In the genomic region with DNA sequence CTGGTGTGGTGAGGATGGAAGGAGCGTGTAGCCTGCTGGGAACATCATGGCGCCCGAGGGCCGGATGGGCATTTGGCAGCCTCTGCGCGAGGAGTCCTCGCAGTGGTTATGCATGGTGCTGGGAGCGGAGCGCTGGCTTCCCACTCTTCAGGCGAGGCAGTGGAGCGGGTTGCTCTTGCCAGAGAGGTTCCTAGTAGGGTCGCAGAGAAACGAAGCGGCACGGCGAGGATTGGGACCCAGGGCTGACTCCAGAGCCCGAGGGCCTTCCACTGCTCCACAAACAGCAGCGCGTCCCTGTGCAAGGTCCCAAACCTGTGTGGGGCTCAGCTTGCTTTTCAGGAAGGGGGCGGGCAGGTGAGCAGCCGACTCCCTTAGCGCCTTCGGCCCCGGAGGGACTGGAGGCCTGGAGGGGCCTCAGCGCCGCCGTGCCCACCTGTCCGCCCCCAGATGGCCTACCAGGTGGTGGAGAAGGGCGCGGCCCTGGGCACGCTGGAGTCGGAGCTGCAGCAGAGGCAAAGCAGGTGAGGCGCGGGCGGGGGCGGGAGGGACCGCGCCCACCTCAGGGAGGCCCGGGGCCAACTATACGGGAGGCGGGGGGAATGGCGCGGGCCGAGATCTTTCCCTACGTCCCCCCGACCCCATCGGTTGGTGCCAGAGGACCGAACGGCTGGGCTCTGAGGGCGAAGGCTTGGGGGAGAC, we compare ENCODE assay signal across 8 cellular contexts. TPM values are rescaled to one million over a fixed set of nuclear protein-coding genes. Genes with fewer than 3 reads are reported as not detected.
DNase-seq lines count a peak whose midpoint lies in the region; ATAC-seq, FAIRE-seq and TF ChIP-seq lines count a peak whose summit lies in the region.

No MANE protein-coding gene starts in this region.

- peak overlapping the region; percentile 93 for H2AFZ ChIP-seq in GM23338

- H3K4me3 Mint-ChIP-seq in GM23338 = peak overlapping the region; percentile 67

- no peaks in the 10 kb centered on the region for H3K36me3 ChIP-seq in GM23338 (ENCODE audit: insufficient read depth)
- H3K36me3 ChIP-seq in SK-N-MC (ENCODE audit: insufficient read depth, low read length) = no peaks in the 10 kb centered on the region; the same call in 1 of the 2 replicates
- peaks cover 21% of the 10 kb centered on the region for H3K36me3 ChIP-seq in right atrium auricular region

- H3F3A ChIP-seq in GM23338 (replicated peaks; ENCODE audit: low read depth) = 0 out of 2 replicates have a peak, but pooled peaks cover 3% of the 10 kb centered on the region

- no peaks in the 10 kb centered on the region for H4K20me1 ChIP-seq in GM23338 (replicated peaks; ENCODE audit: insufficient read depth)

- peak overlapping the region; percentile 74 for H3K4me3 ChIP-seq in GM23338
- H3K4me3 ChIP-seq in SK-N-MC = peak overlapping the region; percentile 76
- peak overlapping the region; percentile 42 to 60 for H3K4me3 ChIP-seq in right atrium auricular region
- H3K4me3 ChIP-seq in skeletal muscle cell (ENCODE audit: low read depth, low read length) = peak overlapping the region; percentile 59

- DNase-seq in GM23338 (ENCODE audit: low spot score) (peak; percentile 54), SK-N-MC (ENCODE audit: low read depth, low spot score) (no peak), right atrium auricular region (ENCODE audit: low spot score) (no peak), skeletal muscle cell (ENCODE audit: low read depth) (no peak), GM12891 (ENCODE audit: insufficient read length, low spot score) (no peak), midbrain (lab: John Stamatoyannopoulos, UW) (no peak), cerebellar nuclear complex (lab: John Stamatoyannopoulos, UW) (no peak)

- H3K9me3 Mint-ChIP-seq in GM23338 = no peaks in the 10 kb centered on the region; the same call in 2 of the 3 replicates

- H3K4me1 Mint-ChIP-seq in GM23338 = peaks cover 18% of the 10 kb centered on the region

- H3K4me2 ChIP-seq in GM23338 = peak overlapping the region; percentile 94

- H3K36me3 Mint-ChIP-seq in GM23338 (ENCODE audit: low read depth) = peaks cover 6% of the 10 kb centered on the region; the same call in 1 of the 3 replicates

- H3K27me3 Mint-ChIP-seq in GM23338 (ENCODE audit: insufficient read depth, low read depth, poor library complexity) = peaks cover 20% of the 10 kb centered on the region

- H3K27ac Mint-ChIP-seq in GM23338 = no peak overlapping the region

- no peaks in the 10 kb centered on the region for H3K79me2 ChIP-seq in GM23338 (replicated peaks; ENCODE audit: insufficient read depth)

- H3K27ac ChIP-seq in GM23338 (ENCODE audit: low read depth) = no peak overlapping the region
- no peak overlapping the region for H3K27ac ChIP-seq in SK-N-MC
- H3K27ac ChIP-seq in right atrium auricular region = peak overlapping the region; percentile 63 to 80

- TF ChIP-seq POLR2A in GM12891 (IDR thresholded peaks at IDR 0.05; ENCODE audit: low read depth, low read length) = no peak; the same call in 1 of the 2 replicates

- ATAC-seq in GM23338 = peak; percentile 42
- ATAC-seq in GM19463 (IDR thresholded peaks at IDR 0.05; ENCODE audit: unreplicated experiment) = no peak

- no peaks in the 10 kb centered on the region for H3K9me2 ChIP-seq in GM23338 (ENCODE audit: insufficient read depth)

- FAIRE-seq in GM12891 (lab: Jason Lieb, UNC) = no peak

- no peaks in the 10 kb centered on the region for H3K9me3 ChIP-seq in SK-N-MC (ENCODE audit: low read depth, low read length)
- no peaks in the 10 kb centered on the region for H3K9me3 ChIP-seq in right atrium auricular region

- no peak for TF ChIP-seq CTCF in GM23338 (conservative IDR thresholded peaks at IDR 0.05; ENCODE audit: low read depth in 2 of 2)
- TF ChIP-seq CTCF in right atrium auricular region (IDR thresholded peaks at IDR 0.05) = no peak

- no peaks in the 10 kb centered on the region for H3K4me1 ChIP-seq in GM23338 (ENCODE audit: insufficient read depth)
- H3K4me1 ChIP-seq in right atrium auricular region = peaks cover 0 to 22% of the 10 kb centered on the region in 2 donors

- peak overlapping the region; percentile 71 for H3K9ac ChIP-seq in SK-N-MC (ENCODE audit: insufficient read length)

- peaks cover 24% of the 10 kb centered on the region for H3K27me3 ChIP-seq in GM23338 (ENCODE audit: insufficient read depth)
- no peaks in the 10 kb centered on the region for H3K27me3 ChIP-seq in right atrium auricular region

TF ChIP-seq in GM23338, 12 proteins besides CTCF, POLR2A, EP300 and RAD21 (continues in another document):
- TF ChIP-seq ZNF331 (CRISPR knock-in tag; IDR thresholded peaks at IDR 0.05; ENCODE audit: low read depth) = no peak
- TF ChIP-seq EZH2phosphoT487 (IDR thresholded peaks at IDR 0.05; ENCODE audit: unreplicated experiment) = no peak
- no peak for TF ChIP-seq NANOG (IDR thresholded peaks at IDR 0.05; ENCODE audit: borderline replicate concordance)
- TF ChIP-seq JUNB (IDR thresholded peaks at IDR 0.05; ENCODE audit: unreplicated experiment) = no peak
- no peak for TF ChIP-seq STAT1 (IDR thresholded peaks at IDR 0.05; ENCODE audit: unreplicated experiment)
- no peak for TF ChIP-seq REST (IDR thresholded peaks at IDR 0.05; ENCODE audit: unreplicated experiment)
- no peak for TF ChIP-seq POLR2AphosphoS5 (IDR thresholded peaks at IDR 0.05; ENCODE audit: low read depth)
- TF ChIP-seq EZH2 (IDR thresholded peaks at IDR 0.05; ENCODE audit: low read depth, unreplicated experiment) = no peak

TF ChIP-seq in GM12891, 5 proteins besides CTCF, POLR2A, EP300 and RAD21:
- no peak for TF ChIP-seq SPI1 (IDR thresholded peaks at IDR 0.05; ENCODE audit: low read depth, low read length)
- no peak for TF ChIP-seq POLR2AphosphoS5 (IDR thresholded peaks at IDR 0.05; ENCODE audit: low read depth, low read length)
- no peak for TF ChIP-seq POU2F2 (IDR thresholded peaks at IDR 0.05; ENCODE audit: low read depth, low read length)
- TF ChIP-seq PAX5 (IDR thresholded peaks at IDR 0.05; ENCODE audit: insufficient read depth, low read length, severe bottlenecking) = no peak
- no peak for TF ChIP-seq TAF1 (IDR thresholded peaks at IDR 0.05; ENCODE audit: low read depth, low read length)
TF ChIP-seq in GM12891: peak in this region for 0.

RNA-seq across cellular contexts. Expression of gene ATG16L2, which starts 7.2 kb away (rescaled TPM):
- 18.0 and 24.6 TPM in 2 replicates for total RNA-seq in GM23338 (2014; rRNA removed; shearing (Covaris generic))
- polyA plus RNA-seq in GM23338 (2016; fragmentation: Nextera tagmentation; extraction: Ambion mirVana) = 9.6 and 10.2 TPM in 2 replicates
- 10 to 100 TPM in 1 of 2 donors, 1 to 10 TPM in 1; 9.0 to 10.0 TPM for total RNA-seq in right atrium auricular region
- polyA plus RNA-seq in GM12891 (2012; ENCODE audit: low read depth, missing spikeins) = 27.2 TPM

RNA-seq across cellular contexts. Expression of gene STARD10, which starts 27.5 kb away (rescaled TPM):
- 14.4 and 20.5 TPM in 2 replicates for total RNA-seq in GM23338 (2014; rRNA removed; shearing (Covaris generic))
- polyA plus RNA-seq in GM23338 (2016; fragmentation: Nextera tagmentation; extraction: Ambion mirVana) = 16.6 and 20.7 TPM in 2 replicates
- 100 to 1,000 TPM in 1 of 2 donors, 10 to 100 TPM in 1; 77.0 to 112 TPM for total RNA-seq in right atrium auricular region
- 23.1 TPM for polyA plus RNA-seq in GM12891 (2012; ENCODE audit: low read depth, missing spikeins)

Comparison
In these comparisons a context has a peak if more than half of its experiments do, and no peak if none do; other contexts are left out.
1. H3K27ac ChIP-seq: peak in right atrium auricular region (2 of 2); none in GM23338 (single experiment) and SK-N-MC (single experiment).
2. Peak in every context shown above with its lines, with median percentiles within 50 percentile points of each other: H3K4me3 ChIP-seq.